ENCODE assay signal across 1 cellular context in genomic region chr9:136596630-136597031, GRCh38.
TF ChIP-seq lines count a peak whose summit lies in the region.

No MANE protein-coding gene starts in this region.

TF ChIP-seq in H1, 55 proteins besides CTCF, POLR2A, EP300 and RAD21:
- TF ChIP-seq POLR2AphosphoS5 (IDR thresholded peaks at IDR 0.05; ENCODE audit: low read depth, low read length) (no peak), NANOG (IDR thresholded peaks at IDR 0.05; ENCODE audit: insufficient read depth, low read depth, low read length, poor library complexity, severe bottlenecking) (no peak), BRCA1 (IDR thresholded peaks at IDR 0.05; ENCODE audit: low read depth, low read length) (no peak), TCF12 (IDR thresholded peaks at IDR 0.05; ENCODE audit: low read depth, low read length) (no peak), CHD1 (IDR thresholded peaks at IDR 0.05; ENCODE audit: low read depth, low read length) (no peak), TAF7 (optimal IDR thresholded peaks at IDR 0.05; ENCODE audit: borderline replicate concordance, low read depth, low read length) (no peak), MAFK (IDR thresholded peaks at IDR 0.05; ENCODE audit: low read depth, low read length) (no peak), ASH2L (IDR thresholded peaks at IDR 0.05; ENCODE audit: low read length) (no peak), HDAC6 (IDR thresholded peaks at IDR 0.05; ENCODE audit: low read depth, low read length) (no peak), RNF2 (IDR thresholded peaks at IDR 0.05; ENCODE audit: borderline replicate concordance, low read depth, low read length, missing control alignments, poor library complexity, severe bottlenecking) (no peak), SP4 (IDR thresholded peaks at IDR 0.05; ENCODE audit: low read length) (no peak), SIN3A (conservative IDR thresholded peaks at IDR 0.05 in 1 of 2, IDR thresholded peaks at IDR 0.05 in 1 of 2; ENCODE audit: low read depth in 1 of 2, low read length in 2 of 2) (no peak), KDM5A (IDR thresholded peaks at IDR 0.05; ENCODE audit: low read length) (no peak), SIX5 (IDR thresholded peaks at IDR 0.05; ENCODE audit: low read depth, low read length) (no peak), SUZ12 (IDR thresholded peaks at IDR 0.05; ENCODE audit: low read length) (no peak)
